8 cellular contexts compared by ENCODE assay signal in genomic region chr10:80472234-80473095, GRCh38. TPM values are rescaled to one million over a fixed set of nuclear protein-coding genes. Genes with fewer than 3 reads are reported as not detected.
DNase-seq lines count a peak whose midpoint lies in the region; FAIRE-seq and TF ChIP-seq lines count a peak whose summit lies in the region.

No MANE protein-coding gene starts in this region.

- POLR2A ChIA-PET in activated CD4-positive, alpha-beta T cell treated with anti-CD3 and anti-CD28 coated beads, Interleukin-2, amount 10 ng/mL, durations not matched to agents 7 days and 5 days (lab: Charles Lee), result interaction anchor here (0.8 to 1.2 kb wide), 2 partner anchors 16 to 26 kb away, joined by 3 read pairs; no protein-coding TSS in a partner anchor

- H3K4me3 ChIP-seq in epithelial cell of esophagus (ENCODE audit: low read length) (no peak overlapping the region), stomach (no peak overlapping the region)

- TF ChIP-seq POLR2A in stomach (IDR thresholded peaks at IDR 0.05), result no peak

- peak overlapping the region in 3 of 5 donors; percentile 11 to 91 (median 53) for H3K27ac ChIP-seq in stomach

- peaks cover 3% of the 10 kb centered on the region for H3K9me3 Mint-ChIP-seq in activated CD4-positive, alpha-beta T cell treated with anti-CD3 and anti-CD28 coated beads, Interleukin-2, amount 10 ng/mL, durations not matched to agents 7 days and 5 days
- H3K9me3 Mint-ChIP-seq in HFFc6, result peaks cover 4% of the 10 kb centered on the region

- no peak for TF ChIP-seq EP300 in stomach (IDR thresholded peaks at IDR 0.05)

- peak overlapping the region; percentile 15 for H3K4me3 Mint-ChIP-seq in activated CD4-positive, alpha-beta T cell treated with anti-CD3 and anti-CD28 coated beads, Interleukin-2, amount 10 ng/mL, durations not matched to agents 7 days and 5 days
- peak overlapping the region; percentile 57 for H3K4me3 Mint-ChIP-seq in HFFc6

- H3K9me3 ChIP-seq in stomach, result peaks cover 0 to 1% (median 0%) of the 10 kb centered on the region in 4 donors

- peaks cover 45 to 88% (median 76%) of the 10 kb centered on the region in 4 donors for H3K4me1 ChIP-seq in stomach

- peaks cover 84% of the 10 kb centered on the region for H3K36me3 Mint-ChIP-seq in activated CD4-positive, alpha-beta T cell treated with anti-CD3 and anti-CD28 coated beads, Interleukin-2, amount 10 ng/mL, durations not matched to agents 7 days and 5 days (ENCODE audit: low read depth)
- peaks cover 22% of the 10 kb centered on the region for H3K36me3 Mint-ChIP-seq in HFFc6 (ENCODE audit: low read depth)

- CTCF ChIA-PET in activated CD4-positive, alpha-beta T cell treated with anti-CD3 and anti-CD28 coated beads, Interleukin-2, amount 10 ng/mL, durations not matched to agents 7 days and 5 days (lab: Charles Lee), result interaction anchor here (0.8 to 4.5 kb wide), 10 partner anchors 9 to 39 kb away, joined by 3 to 37 read pairs (median 4); no protein-coding TSS in a partner anchor

- H3K27me3 ChIP-seq in stomach, result no peaks in the 10 kb centered on the region

- DNase-seq in activated CD4-positive, alpha-beta T cell treated with anti-CD3 and anti-CD28 coated beads, Interleukin-2, amount 10 ng/mL, durations not matched to agents 7 days and 5 days, result no peak
- no peak for DNase-seq in activated CD4-positive, alpha-beta T cell treated with anti-CD3 and anti-CD28 coated beads, Interleukin-2, amount 50 U/mL, for 1 hour
- peak; percentile 66 for DNase-seq in HFFc6
- peak; percentile 80 for DNase-seq in RCC 7860 (ENCODE audit: low spot score)
- peak; percentile 96 for DNase-seq in epithelial cell of esophagus (ENCODE audit: low read depth)
- no peak for DNase-seq in stomach
- no peak for DNase-seq in putamen (ENCODE audit: low spot score)
- DNase-seq in NK-92 treated with Interleukin-12 subunit alpha and Interleukin-12 subunit beta, amount 100 ng/mL, for 24 hours (lab: John Stamatoyannopoulos, UW), result no peak

- peaks cover 0 to 40% (median 28%) of the 10 kb centered on the region in 4 donors for H3K36me3 ChIP-seq in stomach

- H3K4me1 Mint-ChIP-seq in activated CD4-positive, alpha-beta T cell treated with anti-CD3 and anti-CD28 coated beads, Interleukin-2, amount 10 ng/mL, durations not matched to agents 7 days and 5 days, result peaks cover 86% of the 10 kb centered on the region
- H3K4me1 Mint-ChIP-seq in HFFc6 (ENCODE audit: low read depth), result peaks cover 61% of the 10 kb centered on the region

- no peaks in the 10 kb centered on the region for H3K27me3 Mint-ChIP-seq in activated CD4-positive, alpha-beta T cell treated with anti-CD3 and anti-CD28 coated beads, Interleukin-2, amount 10 ng/mL, durations not matched to agents 7 days and 5 days
- H3K27me3 Mint-ChIP-seq in HFFc6 (ENCODE audit: insufficient read depth), result peaks cover 3% of the 10 kb centered on the region; the same call in 1 of the 2 replicates

- intact Hi-C loops in stomach (cut with DNase I; ENCODE audit: low total_unique reads), result no loop called here

- WGBS in stomach, 5 donors, result 62 to 67% (median 66%) methylated on average over 9 of the region's 9 CpGs

- H3K27ac Mint-ChIP-seq in activated CD4-positive, alpha-beta T cell treated with anti-CD3 and anti-CD28 coated beads, Interleukin-2, amount 10 ng/mL, durations not matched to agents 7 days and 5 days, result peak overlapping the region; percentile 83
- H3K27ac Mint-ChIP-seq in HFFc6, result peak overlapping the region; percentile 77

- peak; percentile 23; the same call in 1 of the 2 replicates for TF ChIP-seq CTCF in HFFc6 (IDR thresholded peaks at IDR 0.05)
- no peak for TF ChIP-seq CTCF in epithelial cell of esophagus (IDR thresholded peaks at IDR 0.05; ENCODE audit: insufficient read depth, low read depth, low read length, missing control alignments)
- TF ChIP-seq CTCF in stomach (IDR thresholded peaks at IDR 0.05), result no peak

- FAIRE-seq in RCC 7860 (lab: Jason Lieb, UNC), result peak; percentile 78

RNA-seq across cellular contexts. Expression of gene TSPAN14, which starts 18.4 kb away (rescaled TPM):
- 100 to 1,000 TPM; 127 to 143 TPM for total RNA-seq in activated CD4-positive, alpha-beta T cell treated with anti-CD3 and anti-CD28 coated beads, Interleukin-2, amount 10 ng/mL, durations not matched to agents 7 days and 5 days
- total RNA-seq in HFFc6 (2021; fragmentation: NEBNext Ultra II Directional; extraction: Animal tissue kit (Norgen Biotek cat#: 25700)), result 10 to 100 TPM; 72.9 to 96.2 (median 84.5) TPM
- total RNA-seq in stomach, result 10 to 100 TPM; 24.4 to 82.6 (median 42.9) TPM
- 10 to 100 TPM in 2 of 3 donors, 1 to 10 TPM in 1; 7.0 to 21.5 (median 13.7) TPM for polyA plus RNA-seq in stomach

Comparison
In these comparisons a context has a peak if more than half of its experiments do, and no peak if none do; other contexts are left out.
1. DNase-seq: peak in HFFc6 (single experiment), RCC 7860 (single experiment) and epithelial cell of esophagus (single experiment); none in activated CD4-positive, alpha-beta T cell treated with anti-CD3 and anti-CD28 coated beads, Interleukin-2, amount 10 ng/mL, durations not matched to agents 7 days and 5 days (single experiment), activated CD4-positive, alpha-beta T cell treated with anti-CD3 and anti-CD28 coated beads, Interleukin-2, amount 50 U/mL, for 1 hour (single experiment), stomach (single experiment), putamen (single experiment) and NK-92 treated with Interleukin-12 subunit alpha and Interleukin-12 subunit beta, amount 100 ng/mL, for 24 hours (single experiment).